In genomic region chr3:62295571-62295970, GRCh38 we compare ENCODE assay signal across 38 cellular contexts.
"Had no signal": no experiment of that assay in that cellular context is flagged by ENCODE, and none has a peak within 500 bp of the region (broad histone marks: within the 10 kb centered on the region; RNA-seq: fewer than 3 reads in every experiment).

No MANE protein-coding gene starts in this region.

- H3K9me3 ChIP-seq: adrenal gland, ascending aorta, body of pancreas, breast epithelium had no signal

- H3K27ac Mint-ChIP-seq: activated naive CD4-positive, alpha-beta T cell treated with anti-CD3 and anti-CD28 coated beads for 36 hours; activated naive CD4-positive, alpha-beta T cell treated with anti-CD3 and anti-CD28 coated beads, Interleukin-2, amount 10 ng/mL, durations not matched to agents 7 days and 5 days; activated naive CD4-positive, alpha-beta T cell treated with anti-CD3 and anti-CD28 coated beads, Interleukin-2, amount 50 U/mL, for 24 hours; activated naive CD4-positive, alpha-beta T cell treated with anti-CD3 and anti-CD28 coated beads, Interleukin-2, amount 50 U/mL, for 72 hours; activated naive CD8-positive, alpha-beta T cell; activated naive CD8-positive, alpha-beta T cell treated with anti-CD3 and anti-CD28 coated beads for 36 hours; activated naive CD8-positive, alpha-beta T cell treated with anti-CD3 and anti-CD28 coated beads, Interleukin-2, amount 10 ng/mL, durations not matched to agents 7 days and 5 days; activated naive CD8-positive, alpha-beta T cell treated with anti-CD3 and anti-CD28 coated beads, Interleukin-2, amount 50 U/mL, for 24 hours; activated T-cell treated with anti-CD3 and anti-CD28 coated beads, Interleukin-2, amount 50 U/mL, for 24 hours; activated T-cell treated with anti-CD3 and anti-CD28 coated beads, Interleukin-2, amount 50 U/mL, for 72 hours; activated T-helper 1 cell treated with anti-CD3 and anti-CD28 coated beads, Interleukin-12 subunit alpha, Interleukin-12 subunit beta, Interleukin-2, Interleukin-4 antibody, amounts not matched to agents 30 ng/mL and 10 ng/mL and 1 ng/mL, durations not matched to agents 14 hours and 24 hours and 36 hours; activated T-helper 17 cell treated with anti-CD3 and anti-CD28 coated beads, Interleukin-2, amount 50 U/mL, for 72 hours; activated T-helper 2 cell treated with anti-CD3 and anti-CD28 coated beads, Interferon-gamma antibody, Interleukin-2, Interleukin-4, amounts not matched to agents 10 μg/mL and 5 μg/mL and 100 μg/mL, durations not matched to agents 14 hours and 24 hours and 36 hours had no signal

- H3K27ac ChIP-seq: adrenal gland, ascending aorta, body of pancreas, brain microvascular endothelial cell, breast epithelium, cardiac muscle cell had no signal

- ATAC-seq: activated naive CD4-positive, alpha-beta T cell treated with anti-CD3 and anti-CD28 coated beads, Interleukin-2, amount 50 U/mL, for 72 hours; activated naive CD8-positive, alpha-beta T cell treated with anti-CD3 and anti-CD28 coated beads, Interleukin-2, amount 50 U/mL, for 24 hours; activated T-cell treated with anti-CD3 and anti-CD28 coated beads, Interleukin-2, amount 50 U/mL, for 4 hours; activated T-cell treated with anti-CD3 and anti-CD28 coated beads, Interleukin-2, amount 50 U/mL, for 72 hours; activated T-helper 17 cell treated with anti-CD3 and anti-CD28 coated beads, Interleukin-2, amount 50 U/mL, for 72 hours; body of pancreas had no signal

- H3K36me3 Mint-ChIP-seq: activated naive CD4-positive, alpha-beta T cell treated with anti-CD3 and anti-CD28 coated beads, Interleukin-2, amount 10 ng/mL, durations not matched to agents 7 days and 5 days; activated naive CD4-positive, alpha-beta T cell treated with anti-CD3 and anti-CD28 coated beads, Interleukin-2, amount 50 U/mL, for 24 hours; activated naive CD4-positive, alpha-beta T cell treated with anti-CD3 and anti-CD28 coated beads, Interleukin-2, amount 50 U/mL, for 72 hours; activated naive CD8-positive, alpha-beta T cell; activated naive CD8-positive, alpha-beta T cell treated with anti-CD3 and anti-CD28 coated beads for 36 hours; activated naive CD8-positive, alpha-beta T cell treated with anti-CD3 and anti-CD28 coated beads, Interleukin-2, amount 10 ng/mL, durations not matched to agents 7 days and 5 days had no signal

- H3K36me3 ChIP-seq: adrenal gland, breast epithelium had no signal

- H3K9me3 Mint-ChIP-seq: activated naive CD4-positive, alpha-beta T cell treated with anti-CD3 and anti-CD28 coated beads for 36 hours; activated naive CD4-positive, alpha-beta T cell treated with anti-CD3 and anti-CD28 coated beads, Interleukin-2, amount 10 ng/mL, durations not matched to agents 7 days and 5 days; activated naive CD4-positive, alpha-beta T cell treated with anti-CD3 and anti-CD28 coated beads, Interleukin-2, amount 50 U/mL, for 24 hours; activated naive CD4-positive, alpha-beta T cell treated with anti-CD3 and anti-CD28 coated beads, Interleukin-2, amount 50 U/mL, for 72 hours; activated naive CD8-positive, alpha-beta T cell treated with anti-CD3 and anti-CD28 coated beads for 36 hours; activated naive CD8-positive, alpha-beta T cell treated with anti-CD3 and anti-CD28 coated beads, Interleukin-2, amount 10 ng/mL, durations not matched to agents 7 days and 5 days; activated T-cell treated with anti-CD3 and anti-CD28 coated beads, Interleukin-2, amount 50 U/mL, for 24 hours; activated T-cell treated with anti-CD3 and anti-CD28 coated beads, Interleukin-2, amount 50 U/mL, for 4 hours; activated T-cell treated with anti-CD3 and anti-CD28 coated beads, Interleukin-2, amount 50 U/mL, for 72 hours; activated T-helper 1 cell treated with anti-CD3 and anti-CD28 coated beads, Interleukin-12 subunit alpha, Interleukin-12 subunit beta, Interleukin-2, Interleukin-4 antibody, amounts not matched to agents 30 ng/mL and 10 ng/mL and 1 ng/mL, durations not matched to agents 14 hours and 24 hours and 36 hours; activated T-helper 17 cell treated with anti-CD3 and anti-CD28 coated beads, Interleukin-2, amount 50 U/mL, for 72 hours; activated T-helper 2 cell treated with anti-CD3 and anti-CD28 coated beads, Interferon-gamma antibody, Interleukin-2, Interleukin-4, amounts not matched to agents 10 μg/mL and 5 μg/mL and 100 μg/mL, durations not matched to agents 14 hours and 24 hours and 36 hours; central memory CD8-positive, alpha-beta T cell had no signal

- DNase-seq: activated effector memory CD4-positive, alpha-beta T cell treated with anti-CD3 and anti-CD28 coated beads, Interleukin-2, amount 50 U/mL, for 16 hours; activated effector memory CD4-positive, alpha-beta T cell treated with Interleukin-2 at 50 U/mL for 16 hours; activated gamma-delta T cell; activated gamma-delta T cell treated with Interleukin-2 at 50 U/mL for 16 hours; activated naive CD4-positive, alpha-beta T cell; activated naive CD4-positive, alpha-beta T cell treated with anti-CD3 and anti-CD28 coated beads for 36 hours; activated naive CD4-positive, alpha-beta T cell treated with anti-CD3 and anti-CD28 coated beads, Interleukin-2, amount 10 ng/mL, durations not matched to agents 7 days and 5 days; activated naive CD4-positive, alpha-beta T cell treated with anti-CD3 and anti-CD28 coated beads, Interleukin-2, amount 50 U/mL, for 16 hours; activated naive CD4-positive, alpha-beta T cell treated with Interleukin-2 at 50 U/mL for 16 hours; activated naive CD8-positive, alpha-beta T cell treated with anti-CD3 and anti-CD28 coated beads for 36 hours; activated naive CD8-positive, alpha-beta T cell treated with anti-CD3 and anti-CD28 coated beads, Interleukin-2, amount 10 ng/mL, durations not matched to agents 7 days and 5 days; activated naive CD8-positive, alpha-beta T cell treated with anti-CD3 and anti-CD28 coated beads, Interleukin-2, amount 50 U/mL, for 24 hours; activated T-cell treated with anti-CD3 and anti-CD28 coated beads, Interleukin-2, amount 50 U/mL, for 1 hour; activated T-cell treated with anti-CD3 and anti-CD28 coated beads, Interleukin-2, amount 50 U/mL, for 24 hours; activated T-cell treated with anti-CD3 and anti-CD28 coated beads, Interleukin-2, amount 50 U/mL, for 4 hours; activated T-cell treated with anti-CD3 and anti-CD28 coated beads, Interleukin-2, amount 50 U/mL, for 48 hours; activated T-cell treated with anti-CD3 and anti-CD28 coated beads, Interleukin-2, amount 50 U/mL, for 72 hours; adrenal gland; amniotic stem cell; amygdala; anterior cingulate cortex; aorta; body of pancreas; brain microvascular endothelial cell; caudate nucleus; central memory CD4-positive, alpha-beta T cell; cerebellar nuclear complex had no signal

- H3K4me1 Mint-ChIP-seq: activated naive CD4-positive, alpha-beta T cell treated with anti-CD3 and anti-CD28 coated beads, Interleukin-2, amount 10 ng/mL, durations not matched to agents 7 days and 5 days; activated naive CD4-positive, alpha-beta T cell treated with anti-CD3 and anti-CD28 coated beads, Interleukin-2, amount 50 U/mL, for 24 hours; activated naive CD8-positive, alpha-beta T cell treated with anti-CD3 and anti-CD28 coated beads for 36 hours; activated naive CD8-positive, alpha-beta T cell treated with anti-CD3 and anti-CD28 coated beads, Interleukin-2, amount 10 ng/mL, durations not matched to agents 7 days and 5 days; activated naive CD8-positive, alpha-beta T cell treated with anti-CD3 and anti-CD28 coated beads, Interleukin-2, amount 50 U/mL, for 24 hours; activated T-helper 17 cell treated with anti-CD3 and anti-CD28 coated beads, Interleukin-2, amount 50 U/mL, for 72 hours; brain; central memory CD8-positive, alpha-beta T cell had no signal

- H3K27me3 ChIP-seq: adrenal gland, ascending aorta, body of pancreas, brain microvascular endothelial cell, breast epithelium, cardiac muscle cell had no signal

- H3K4me1 ChIP-seq: ascending aorta, body of pancreas, breast epithelium had no signal

- H3K4me3 Mint-ChIP-seq: activated naive CD4-positive, alpha-beta T cell treated with anti-CD3 and anti-CD28 coated beads for 36 hours; activated naive CD4-positive, alpha-beta T cell treated with anti-CD3 and anti-CD28 coated beads, Interleukin-2, amount 10 ng/mL, durations not matched to agents 7 days and 5 days; activated naive CD4-positive, alpha-beta T cell treated with anti-CD3 and anti-CD28 coated beads, Interleukin-2, amount 50 U/mL, for 24 hours; activated naive CD8-positive, alpha-beta T cell; activated naive CD8-positive, alpha-beta T cell treated with anti-CD3 and anti-CD28 coated beads for 36 hours; activated naive CD8-positive, alpha-beta T cell treated with anti-CD3 and anti-CD28 coated beads, Interleukin-2, amount 10 ng/mL, durations not matched to agents 7 days and 5 days; activated naive CD8-positive, alpha-beta T cell treated with anti-CD3 and anti-CD28 coated beads, Interleukin-2, amount 50 U/mL, for 24 hours; activated T-cell treated with anti-CD3 and anti-CD28 coated beads, Interleukin-2, amount 50 U/mL, for 24 hours; activated T-cell treated with anti-CD3 and anti-CD28 coated beads, Interleukin-2, amount 50 U/mL, for 4 hours; activated T-cell treated with anti-CD3 and anti-CD28 coated beads, Interleukin-2, amount 50 U/mL, for 72 hours; activated T-helper 1 cell treated with anti-CD3 and anti-CD28 coated beads, Interleukin-12 subunit alpha, Interleukin-12 subunit beta, Interleukin-2, Interleukin-4 antibody, amounts not matched to agents 30 ng/mL and 10 ng/mL and 1 ng/mL, durations not matched to agents 14 hours and 24 hours and 36 hours; activated T-helper 17 cell treated with anti-CD3 and anti-CD28 coated beads, Interleukin-2, amount 50 U/mL, for 72 hours; brain; central memory CD8-positive, alpha-beta T cell had no signal

- H3K27me3 Mint-ChIP-seq: activated naive CD4-positive, alpha-beta T cell treated with anti-CD3 and anti-CD28 coated beads, Interleukin-2, amount 10 ng/mL, durations not matched to agents 7 days and 5 days; activated naive CD8-positive, alpha-beta T cell treated with anti-CD3 and anti-CD28 coated beads for 36 hours; activated naive CD8-positive, alpha-beta T cell treated with anti-CD3 and anti-CD28 coated beads, Interleukin-2, amount 10 ng/mL, durations not matched to agents 7 days and 5 days; activated naive CD8-positive, alpha-beta T cell treated with anti-CD3 and anti-CD28 coated beads, Interleukin-2, amount 50 U/mL, for 24 hours; activated T-helper 17 cell treated with anti-CD3 and anti-CD28 coated beads, Interleukin-2, amount 50 U/mL, for 72 hours; brain; central memory CD8-positive, alpha-beta T cell had no signal

- H3K4me3 ChIP-seq: adrenal gland, ascending aorta, body of pancreas, breast epithelium, cardiac muscle cell had no signal
